In genomic region chr6:14705841-14706377, GRCh38 we compare ENCODE assay signal across 15 cellular contexts.
A peak's percentile ranks its signal among the peaks of the same experiment; 100 is the strongest.
DNase-seq lines count a peak whose midpoint lies in the region; ATAC-seq and TF ChIP-seq lines count a peak whose summit lies in the region.
"Had no signal": no experiment of that assay in that cellular context is flagged by ENCODE, and none has a peak within 500 bp of the region (broad histone marks: within the 10 kb centered on the region; RNA-seq: fewer than 3 reads in every experiment).

No MANE protein-coding gene starts in this region.

- TF ChIP-seq CTCF in ascending aorta (IDR thresholded peaks at IDR 0.05) = no peak
- TF ChIP-seq CTCF in heart right ventricle (IDR thresholded peaks at IDR 0.05) = no peak
- TF ChIP-seq CTCF in type B pancreatic cell (conservative IDR thresholded peaks at IDR 0.05) = no peak

- H3K36me3 ChIP-seq in KOPT-K1 (ENCODE audit: insufficient read depth, low read length) (no peaks in the 10 kb centered on the region), ascending aorta (no peaks in the 10 kb centered on the region), heart right ventricle (no peaks in the 10 kb centered on the region), skeletal muscle satellite cell (ENCODE audit: insufficient read depth, low read length) (no peaks in the 10 kb centered on the region)

- no peak for DNase-seq in ascending aorta (ENCODE audit: low spot score in 2 of 2)
- peak in 1 of 2 donors; percentile 25 for DNase-seq in heart right ventricle
- DNase-seq in type B pancreatic cell (ENCODE audit: extremely low spot score, unreplicated experiment) = no peak
- DNase-seq in MV-4-11 (lab: John Stamatoyannopoulos, UW) = no peak
- no peak for DNase-seq in NCI-H2107 treated with DMSO at 0.1 percent for 48 hours (lab: John Stamatoyannopoulos, UW; ENCODE audit: unreplicated experiment)
- DNase-seq: activated T-cell treated with anti-CD3 and anti-CD28 coated beads, Interleukin-2, amount 50 U/mL, for 1 hour; NCI-H1436 treated with DMSO at 0.1 percent for 48 hours; NCI-H524; OCI-M1; stimulated activated naive B cell treated with anti-CD40 and anti-IgM and Interleukin-4, amounts not matched to agents 10 μg/mL and 1 μg/mL and 100 μg/mL, for 72 hours; SW 1271 had no signal

- 40 to 52% methylated on average over 4 of the region's 4 CpGs for WGBS in heart right ventricle, 2 donors

- H3K4me1 ChIP-seq in ascending aorta (peaks cover 0 to 3% of the 10 kb centered on the region in 2 donors), heart right ventricle (peaks cover 4 to 55% (median 24%) of the 10 kb centered on the region in 9 donors), skeletal muscle satellite cell (ENCODE audit: control insufficient read depth, insufficient read depth, low read length) (peaks cover 61% of the 10 kb centered on the region)

- H3K4me2 ChIP-seq in skeletal muscle satellite cell (ENCODE audit: low read length) = peak overlapping the region; percentile 43

- H3K27me3 ChIP-seq in ascending aorta = no peaks in the 10 kb centered on the region
- no peaks in the 10 kb centered on the region for H3K27me3 ChIP-seq in heart right ventricle
- H3K27me3 ChIP-seq in skeletal muscle satellite cell (ENCODE audit: control insufficient read depth, insufficient read depth, low read length) = no peaks in the 10 kb centered on the region

- peaks cover 20% of the 10 kb centered on the region for H3K4me1 Mint-ChIP-seq in type B pancreatic cell (ENCODE audit: unreplicated experiment)

- no peak overlapping the region for H3K4me3 ChIP-seq in ascending aorta
- no peak overlapping the region for H3K4me3 ChIP-seq in heart right ventricle
- no peak overlapping the region for H3K4me3 ChIP-seq in skeletal muscle satellite cell (ENCODE audit: low read length)

- peaks cover under 1% of the 10 kb centered on the region for H3K9me3 Mint-ChIP-seq in type B pancreatic cell

- H3K9me3 ChIP-seq in KOPT-K1 (ENCODE audit: insufficient read depth, low read length, poor library complexity, severe bottlenecking) (peaks cover 5% of the 10 kb centered on the region), ascending aorta (no peaks in the 10 kb centered on the region), heart right ventricle (peaks cover 0 to 7% (median 0%) of the 10 kb centered on the region in 11 donors), skeletal muscle satellite cell (replicated peaks; ENCODE audit: low read length) (no peaks in the 10 kb centered on the region)

- H3K36me3 Mint-ChIP-seq in type B pancreatic cell = no peaks in the 10 kb centered on the region

- no peaks in the 10 kb centered on the region for H3K27me3 Mint-ChIP-seq in type B pancreatic cell
- H3K27me3 Mint-ChIP-seq: stimulated activated naive B cell treated with anti-CD40 and anti-IgM and Interleukin-4, amounts not matched to agents 10 μg/mL and 1 μg/mL and 100 μg/mL, for 72 hours had no signal

- peak overlapping the region; percentile 32 for H3K27ac ChIP-seq in KOPT-K1 (ENCODE audit: low read depth, low read length, poor library complexity, severe bottlenecking)
- peak overlapping the region; percentile 20 to 55 for H3K27ac ChIP-seq in ascending aorta
- peak overlapping the region in 9 of 10 donors; percentile 24 to 90 (median 76) for H3K27ac ChIP-seq in heart right ventricle

- intact Hi-C loops in ascending aorta (cut with DNase I) (no loop called here), heart right ventricle (cut with DNase I) (loop anchor here in 3 of 10 donors (5.0 to 10.0 kb wide), 6 partner anchors 69 to 769 kb away; partner anchors contain the start of gene JARID2 (in 2 of the 3))

- ATAC-seq in heart right ventricle (peak in 7 of 8 donors; percentile 4 to 30 (median 14)), HG02642 (IDR thresholded peaks at IDR 0.05; ENCODE audit: poor library complexity, unreplicated experiment) (no peak)

- H3K4me3 Mint-ChIP-seq in type B pancreatic cell = no peak overlapping the region
- H3K4me3 Mint-ChIP-seq: CD14-positive monocyte; stimulated activated naive B cell treated with anti-CD40 and anti-IgM and Interleukin-4, amounts not matched to agents 10 μg/mL and 1 μg/mL and 100 μg/mL, for 72 hours had no signal

- peak overlapping the region; percentile 82 for H3K9ac ChIP-seq in skeletal muscle satellite cell (ENCODE audit: low read depth, low read length)

- no peak overlapping the region for H3K27ac Mint-ChIP-seq in type B pancreatic cell
- H3K27ac Mint-ChIP-seq: stimulated activated naive B cell treated with anti-CD40 and anti-IgM and Interleukin-4, amounts not matched to agents 10 μg/mL and 1 μg/mL and 100 μg/mL, for 72 hours had no signal
